In the genomic region with DNA sequence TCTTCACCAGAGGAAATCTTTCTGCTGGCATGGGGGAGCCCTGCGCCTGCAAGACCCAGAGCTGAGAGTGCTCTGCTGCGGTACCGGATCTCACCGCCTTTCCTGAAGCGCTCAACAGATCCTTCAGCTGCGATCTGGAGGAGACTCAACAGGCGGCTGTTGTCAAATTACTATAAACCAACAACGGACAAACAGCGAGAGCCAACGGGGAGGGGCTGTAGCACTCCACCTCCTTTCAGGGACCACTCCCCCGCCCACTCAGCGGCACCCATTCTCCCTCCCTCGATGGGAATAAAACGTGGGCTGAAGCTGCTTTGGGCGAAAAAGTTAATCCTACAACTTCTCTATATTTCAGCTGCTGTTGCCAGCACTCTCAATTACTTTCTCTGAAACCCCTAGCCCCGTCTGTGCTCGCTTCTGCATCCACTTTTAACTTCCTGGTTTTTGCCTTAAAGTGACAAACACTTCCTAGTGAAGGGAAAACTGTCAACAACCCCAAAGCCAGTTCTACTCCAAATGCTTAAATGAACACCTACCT, we compare ENCODE assay signal across 1 cellular context.
TF ChIP-seq lines count a peak whose summit lies in the region.

A gene with protein sequence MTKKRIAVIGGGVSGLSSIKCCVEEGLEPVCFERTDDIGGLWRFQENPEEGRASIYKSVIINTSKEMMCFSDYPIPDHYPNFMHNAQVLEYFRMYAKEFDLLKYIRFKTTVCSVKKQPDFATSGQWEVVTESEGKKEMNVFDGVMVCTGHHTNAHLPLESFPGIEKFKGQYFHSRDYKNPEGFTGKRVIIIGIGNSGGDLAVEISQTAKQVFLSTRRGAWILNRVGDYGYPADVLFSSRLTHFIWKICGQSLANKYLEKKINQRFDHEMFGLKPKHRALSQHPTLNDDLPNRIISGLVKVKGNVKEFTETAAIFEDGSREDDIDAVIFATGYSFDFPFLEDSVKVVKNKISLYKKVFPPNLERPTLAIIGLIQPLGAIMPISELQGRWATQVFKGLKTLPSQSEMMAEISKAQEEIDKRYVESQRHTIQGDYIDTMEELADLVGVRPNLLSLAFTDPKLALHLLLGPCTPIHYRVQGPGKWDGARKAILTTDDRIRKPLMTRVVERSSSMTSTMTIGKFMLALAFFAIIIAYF (minus strand): TSS at position 147 of the 538 bp plus-strand sequence. CDS start 310 bp downstream, outside the sequence.

TF ChIP-seq in HepG2, 621 proteins besides CTCF, POLR2A, EP300 and RAD21 (continued from another document and continues in another):
- TF ChIP-seq, protein P1, sequence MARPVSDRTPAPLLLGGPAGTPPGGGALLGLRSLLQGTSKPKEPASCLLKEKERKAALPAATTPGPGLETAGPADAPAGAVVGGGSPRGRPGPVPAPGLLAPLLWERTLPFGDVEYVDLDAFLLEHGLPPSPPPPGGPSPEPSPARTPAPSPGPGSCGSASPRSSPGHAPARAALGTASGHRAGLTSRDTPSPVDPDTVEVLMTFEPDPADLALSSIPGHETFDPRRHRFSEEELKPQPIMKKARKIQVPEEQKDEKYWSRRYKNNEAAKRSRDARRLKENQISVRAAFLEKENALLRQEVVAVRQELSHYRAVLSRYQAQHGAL (CRISPR knock-in tag; IDR thresholded peaks at IDR 0.05; ENCODE audit: not compliant biosample characterization): peak; percentile 20
- TF ChIP-seq ZNF451 (CRISPR knock-in tag; IDR thresholded peaks at IDR 0.05) (no peak), FOXK1 (CRISPR knock-in tag; IDR thresholded peaks at IDR 0.05; ENCODE audit: borderline replicate concordance, low read depth) (peak; percentile 57; the same call in 1 of the 2 replicates), ZMYM3 (CRISPR knock-in tag; IDR thresholded peaks at IDR 0.05) (0 out of 2 replicates have a peak, but pooled peaks have one; percentile 11), ZFP91 (CRISPR knock-in tag; IDR thresholded peaks at IDR 0.05; ENCODE audit: borderline replicate concordance) (peak; percentile 79; the same call in 1 of the 2 replicates), HDAC2 (CRISPR knock-in tag; IDR thresholded peaks at IDR 0.05) (no peak), ZNF781 (CRISPR knock-in tag; IDR thresholded peaks at IDR 0.05; ENCODE audit: borderline replicate concordance, not compliant biosample characterization) (no peak), SAP130 (CRISPR knock-in tag; IDR thresholded peaks at IDR 0.05; ENCODE audit: low read depth) (peak; percentile 52; the same call in 1 of the 2 replicates), HNF4A (CRISPR knock-in tag; IDR thresholded peaks at IDR 0.05) (no peak), CREM (IDR thresholded peaks at IDR 0.05) (no peak), CREM (CRISPR knock-in tag; IDR thresholded peaks at IDR 0.05) (no peak), RFX3 (CRISPR knock-in tag; IDR thresholded peaks at IDR 0.05) (no peak), BRCA1 (CRISPR knock-in tag; IDR thresholded peaks at IDR 0.05) (no peak), KDM1A (CRISPR knock-in tag; IDR thresholded peaks at IDR 0.05) (no peak), STAT6 (CRISPR knock-in tag; IDR thresholded peaks at IDR 0.05; ENCODE audit: borderline replicate concordance) (no peak), ZNF501 (CRISPR knock-in tag; IDR thresholded peaks at IDR 0.05) (no peak; the same call in 1 of the 2 replicates), ZNF598 (CRISPR knock-in tag; IDR thresholded peaks at IDR 0.05; ENCODE audit: borderline replicate concordance) (no peak), HNF1B (CRISPR knock-in tag; IDR thresholded peaks at IDR 0.05) (no peak), ZNF24 (IDR thresholded peaks at IDR 0.05) (no peak), THRA (CRISPR knock-in tag; IDR thresholded peaks at IDR 0.05; ENCODE audit: borderline replicate concordance) (no peak), ATF7 (IDR thresholded peaks at IDR 0.05) (no peak), ATF7 (CRISPR knock-in tag; IDR thresholded peaks at IDR 0.05) (no peak), MBD4 (IDR thresholded peaks at IDR 0.05; ENCODE audit: borderline replicate concordance, low read length) (no peak), REL (CRISPR knock-in tag; conservative IDR thresholded peaks at IDR 0.05) (no peak), ZNF580 (CRISPR knock-in tag; IDR thresholded peaks at IDR 0.05; ENCODE audit: borderline replicate concordance, low read depth) (no peak), ZGPAT (CRISPR knock-in tag; IDR thresholded peaks at IDR 0.05) (no peak), ELF3 (CRISPR knock-in tag; IDR thresholded peaks at IDR 0.05) (peak; percentile 31), TSC22D2 (CRISPR knock-in tag; IDR thresholded peaks at IDR 0.05; ENCODE audit: borderline replicate concordance) (peak; percentile 46; the same call in 1 of the 2 replicates), ZSCAN25 (CRISPR knock-in tag; IDR thresholded peaks at IDR 0.05) (no peak), ERF (CRISPR knock-in tag; IDR thresholded peaks at IDR 0.05) (peak; percentile 33; the same call in 1 of the 2 replicates), GZF1 (CRISPR knock-in tag; IDR thresholded peaks at IDR 0.05) (no peak), RARA (CRISPR knock-in tag; IDR thresholded peaks at IDR 0.05) (0 out of 2 replicates have a peak, but pooled peaks have one; percentile 22)
- TF ChIP-seq, protein P2, sequence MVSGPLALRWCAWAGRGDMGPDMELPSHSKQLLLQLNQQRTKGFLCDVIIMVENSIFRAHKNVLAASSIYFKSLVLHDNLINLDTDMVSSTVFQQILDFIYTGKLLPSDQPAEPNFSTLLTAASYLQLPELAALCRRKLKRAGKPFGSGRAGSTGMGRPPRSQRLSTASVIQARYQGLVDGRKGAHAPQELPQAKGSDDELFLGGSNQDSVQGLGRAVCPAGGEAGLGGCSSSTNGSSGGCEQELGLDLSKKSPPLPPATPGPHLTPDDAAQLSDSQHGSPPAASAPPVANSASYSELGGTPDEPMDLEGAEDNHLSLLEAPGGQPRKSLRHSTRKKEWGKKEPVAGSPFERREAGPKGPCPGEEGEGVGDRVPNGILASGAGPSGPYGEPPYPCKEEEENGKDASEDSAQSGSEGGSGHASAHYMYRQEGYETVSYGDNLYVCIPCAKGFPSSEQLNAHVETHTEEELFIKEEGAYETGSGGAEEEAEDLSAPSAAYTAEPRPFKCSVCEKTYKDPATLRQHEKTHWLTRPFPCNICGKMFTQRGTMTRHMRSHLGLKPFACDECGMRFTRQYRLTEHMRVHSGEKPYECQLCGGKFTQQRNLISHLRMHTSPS (CRISPR knock-in tag; IDR thresholded peaks at IDR 0.05; ENCODE audit: low read depth): no peak
- TF ChIP-seq, protein P3, sequence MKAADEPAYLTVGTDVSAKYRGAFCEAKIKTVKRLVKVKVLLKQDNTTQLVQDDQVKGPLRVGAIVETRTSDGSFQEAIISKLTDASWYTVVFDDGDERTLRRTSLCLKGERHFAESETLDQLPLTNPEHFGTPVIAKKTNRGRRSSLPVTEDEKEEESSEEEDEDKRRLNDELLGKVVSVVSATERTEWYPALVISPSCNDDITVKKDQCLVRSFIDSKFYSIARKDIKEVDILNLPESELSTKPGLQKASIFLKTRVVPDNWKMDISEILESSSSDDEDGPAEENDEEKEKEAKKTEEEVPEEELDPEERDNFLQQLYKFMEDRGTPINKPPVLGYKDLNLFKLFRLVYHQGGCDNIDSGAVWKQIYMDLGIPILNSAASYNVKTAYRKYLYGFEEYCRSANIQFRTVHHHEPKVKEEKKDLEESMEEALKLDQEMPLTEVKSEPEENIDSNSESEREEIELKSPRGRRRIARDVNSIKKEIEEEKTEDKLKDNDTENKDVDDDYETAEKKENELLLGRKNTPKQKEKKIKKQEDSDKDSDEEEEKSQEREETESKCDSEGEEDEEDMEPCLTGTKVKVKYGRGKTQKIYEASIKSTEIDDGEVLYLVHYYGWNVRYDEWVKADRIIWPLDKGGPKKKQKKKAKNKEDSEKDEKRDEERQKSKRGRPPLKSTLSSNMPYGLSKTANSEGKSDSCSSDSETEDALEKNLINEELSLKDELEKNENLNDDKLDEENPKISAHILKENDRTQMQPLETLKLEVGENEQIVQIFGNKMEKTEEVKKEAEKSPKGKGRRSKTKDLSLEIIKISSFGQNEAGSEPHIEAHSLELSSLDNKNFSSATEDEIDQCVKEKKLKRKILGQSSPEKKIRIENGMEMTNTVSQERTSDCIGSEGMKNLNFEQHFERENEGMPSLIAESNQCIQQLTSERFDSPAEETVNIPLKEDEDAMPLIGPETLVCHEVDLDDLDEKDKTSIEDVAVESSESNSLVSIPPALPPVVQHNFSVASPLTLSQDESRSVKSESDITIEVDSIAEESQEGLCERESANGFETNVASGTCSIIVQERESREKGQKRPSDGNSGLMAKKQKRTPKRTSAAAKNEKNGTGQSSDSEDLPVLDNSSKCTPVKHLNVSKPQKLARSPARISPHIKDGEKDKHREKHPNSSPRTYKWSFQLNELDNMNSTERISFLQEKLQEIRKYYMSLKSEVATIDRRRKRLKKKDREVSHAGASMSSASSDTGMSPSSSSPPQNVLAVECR (CRISPR knock-in tag; IDR thresholded peaks at IDR 0.05; ENCODE audit: borderline replicate concordance): peak; percentile 70
- TF ChIP-seq, protein P4, sequence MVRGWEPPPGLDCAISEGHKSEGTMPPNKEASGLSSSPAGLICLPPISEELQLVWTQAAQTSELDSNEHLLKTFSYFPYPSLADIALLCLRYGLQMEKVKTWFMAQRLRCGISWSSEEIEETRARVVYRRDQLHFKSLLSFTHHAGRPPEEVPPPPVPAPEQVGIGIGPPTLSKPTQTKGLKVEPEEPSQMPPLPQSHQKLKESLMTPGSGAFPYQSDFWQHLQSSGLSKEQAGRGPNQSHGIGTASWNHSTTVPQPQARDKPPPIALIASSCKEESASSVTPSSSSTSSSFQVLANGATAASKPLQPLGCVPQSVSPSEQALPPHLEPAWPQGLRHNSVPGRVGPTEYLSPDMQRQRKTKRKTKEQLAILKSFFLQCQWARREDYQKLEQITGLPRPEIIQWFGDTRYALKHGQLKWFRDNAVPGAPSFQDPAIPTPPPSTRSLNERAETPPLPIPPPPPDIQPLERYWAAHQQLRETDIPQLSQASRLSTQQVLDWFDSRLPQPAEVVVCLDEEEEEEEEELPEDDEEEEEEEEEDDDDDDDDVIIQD (CRISPR knock-in tag; IDR thresholded peaks at IDR 0.05; ENCODE audit: low read depth): 0 out of 2 replicates have a peak, but pooled peaks have one; percentile 20
